Comparison of ENCODE assay signal across 8 cellular contexts in genomic region chr11:95764267-95764898, GRCh38. TPM values are rescaled to one million over a fixed set of nuclear protein-coding genes. Genes with fewer than 3 reads are reported as not detected.
DNase-seq lines count a peak whose midpoint lies in the region; ATAC-seq, FAIRE-seq and TF ChIP-seq lines count a peak whose summit lies in the region.

No MANE protein-coding gene starts in this region.

- no peak overlapping the region for H3K4me3 ChIP-seq in mammary epithelial cell (replicated peaks in 1 of 3; ENCODE audit: insufficient read depth in 1 of 3, low read depth in 2 of 3, low read length in 3 of 3)

- no peaks in the 10 kb centered on the region for H3K9me3 Mint-ChIP-seq in stimulated activated naive CD8-positive, alpha-beta T cell treated with anti-CD3 and anti-CD28 coated beads, Interleukin-15, amount 100 ng/mL, for 72 hours

- no peak for FAIRE-seq in urothelium cell line (lab: Jason Lieb, UNC)

- no peak overlapping the region for H3K4me3 Mint-ChIP-seq in stimulated activated naive CD8-positive, alpha-beta T cell treated with anti-CD3 and anti-CD28 coated beads, Interleukin-15, amount 100 ng/mL, for 72 hours

- no peaks in the 10 kb centered on the region for H3K79me2 ChIP-seq in mammary epithelial cell (ENCODE audit: insufficient read depth, low read length)

- H3K9me3 ChIP-seq in mammary epithelial cell (replicated peaks; ENCODE audit: insufficient read depth, low read length) = no peaks in the 10 kb centered on the region

- TF ChIP-seq CTCF in mammary epithelial cell (conservative IDR thresholded peaks at IDR 0.05 in 1 of 2, IDR thresholded peaks at IDR 0.05 in 1 of 2; ENCODE audit: extremely low read depth in 1 of 2, insufficient read depth in 1 of 2, low read depth in 1 of 2, low read length in 2 of 2) = peak; percentile 45 to 61

- no peak overlapping the region for H3K27ac ChIP-seq in mammary epithelial cell (ENCODE audit: insufficient read depth, low read depth, low read length)

- in situ Hi-C loops in mammary epithelial cell (cut with MboI; ENCODE audit: low sequenced_read_pairs in 2 of 2) = loop anchor here (5.0 to 25.0 kb wide), 4 partner anchors 607 to 1152 kb away; partner anchors contain the start of gene SRSF8 (in 1 of the 2)

- H2AFZ ChIP-seq in mammary epithelial cell (ENCODE audit: low read depth, low read length) = no peak overlapping the region

- peaks cover 14% of the 10 kb centered on the region for H3K27me3 Mint-ChIP-seq in stimulated activated naive CD8-positive, alpha-beta T cell treated with anti-CD3 and anti-CD28 coated beads, Interleukin-15, amount 100 ng/mL, for 72 hours

- intact Hi-C loops in mammary epithelial cell (cut with micrococcal nuclease) = loop anchor here (1.0 to 10.0 kb wide), 5 partner anchors 57 to 800 kb away; no protein-coding TSS in a partner anchor

- H3K27me3 ChIP-seq in mammary epithelial cell (ENCODE audit: insufficient read depth, low read length) = no peaks in the 10 kb centered on the region

- H3K4me2 ChIP-seq in mammary epithelial cell (ENCODE audit: insufficient read depth, low read depth, low read length) = no peak overlapping the region

- 25% methylated on average over 4 of the region's 4 CpGs for WGBS in mammary epithelial cell (ENCODE audit: low coverage, missing lambda C conversion rate)

- no peak overlapping the region for H3K9ac ChIP-seq in mammary epithelial cell (ENCODE audit: insufficient read depth, low read length)

- no peaks in the 10 kb centered on the region for H3K36me3 ChIP-seq in mammary epithelial cell (ENCODE audit: insufficient read depth, low read length)

- BruUV-seq in mammary epithelial cell (replicated peaks; lab: Mats Ljungman, UMichigan) = no TSS peak

- CTCF ChIA-PET in mammary epithelial cell (lab: Charles Lee; ENCODE audit: low non-redundant PET) = interaction anchor here (0.6 kb wide), 1 partner anchor 1023 kb away, joined by 4 read pairs; no protein-coding TSS in a partner anchor

- dilution Hi-C loops in mammary epithelial cell (cut with HindIII; ENCODE audit: low sequenced_read_pairs) = no loop called here

- peak; percentile 73 for ATAC-seq in stimulated activated naive CD8-positive, alpha-beta T cell treated with anti-CD3 and anti-CD28 coated beads, Interleukin-15, amount 100 ng/mL, for 72 hours
- no peak for ATAC-seq in stimulated activated naive CD8-positive, alpha-beta T cell treated with anti-CD3 and anti-CD28 coated beads, Interleukin-15, Interleukin-2, amounts not matched to agents 100 U/mL and 50 U/mL, for 24 hours
- ATAC-seq in HG03342 (IDR thresholded peaks at IDR 0.05; ENCODE audit: unreplicated experiment) (peak; percentile 63), GM19328 (IDR thresholded peaks at IDR 0.05; ENCODE audit: unreplicated experiment) (no peak)

- H3K4me1 ChIP-seq in mammary epithelial cell (ENCODE audit: insufficient read depth, low read length) = peaks cover 8% of the 10 kb centered on the region

- no peaks in the 10 kb centered on the region for H3K4me1 Mint-ChIP-seq in stimulated activated naive CD8-positive, alpha-beta T cell treated with anti-CD3 and anti-CD28 coated beads, Interleukin-15, amount 100 ng/mL, for 72 hours

- no peak for DNase-seq in stimulated activated naive CD8-positive, alpha-beta T cell treated with anti-CD3 and anti-CD28 coated beads, Interleukin-15, amount 100 ng/mL, for 72 hours
- DNase-seq in stimulated activated naive CD8-positive, alpha-beta T cell treated with anti-CD3 and anti-CD28 coated beads, Interleukin-15, Interleukin-2, amounts not matched to agents 100 U/mL and 50 U/mL, for 24 hours = no peak
- DNase-seq in NCI-H774 (lab: John Stamatoyannopoulos, UW) (peak; percentile 71), mammary epithelial cell (peak; percentile 37), kidney tubule cell (ENCODE audit: low spot score) (peak; percentile 68), urothelium cell line (ENCODE audit: low spot score) (peak; percentile 45)

- no peak overlapping the region for H3K27ac Mint-ChIP-seq in stimulated activated naive CD8-positive, alpha-beta T cell treated with anti-CD3 and anti-CD28 coated beads, Interleukin-15, amount 100 ng/mL, for 72 hours

- no peaks in the 10 kb centered on the region for H4K20me1 ChIP-seq in mammary epithelial cell (ENCODE audit: insufficient read depth, low read length)

RNA-seq across cellular contexts. Expression of gene FAM76B, which starts 25.2 kb away (rescaled TPM):
- 10 to 100 TPM; 16.9 to 25.7 TPM for total RNA-seq in mammary epithelial cell
- 7.9 TPM for polyA plus RNA-seq in mammary epithelial cell
- 1.8 TPM for polyA minus RNA-seq in mammary epithelial cell

RNA-seq across cellular contexts. Expression of gene CEP57, which starts 25.9 kb away (rescaled TPM):
- 10 to 100 TPM; 25.2 to 46.8 TPM for total RNA-seq in mammary epithelial cell
- polyA plus RNA-seq in mammary epithelial cell = 20.4 TPM
- polyA minus RNA-seq in mammary epithelial cell = 10.9 TPM

Comparison
In these comparisons a context has a peak if more than half of its experiments do, and no peak if none do; other contexts are left out.
1. ATAC-seq: peak in stimulated activated naive CD8-positive, alpha-beta T cell treated with anti-CD3 and anti-CD28 coated beads, Interleukin-15, amount 100 ng/mL, for 72 hours (single experiment) and HG03342 (single experiment); none in stimulated activated naive CD8-positive, alpha-beta T cell treated with anti-CD3 and anti-CD28 coated beads, Interleukin-15, Interleukin-2, amounts not matched to agents 100 U/mL and 50 U/mL, for 24 hours (single experiment) and GM19328 (single experiment).
2. DNase-seq: peak in NCI-H774 (single experiment), mammary epithelial cell (single experiment), kidney tubule cell (single experiment) and urothelium cell line (single experiment); none in stimulated activated naive CD8-positive, alpha-beta T cell treated with anti-CD3 and anti-CD28 coated beads, Interleukin-15, amount 100 ng/mL, for 72 hours (0 of 2) and stimulated activated naive CD8-positive, alpha-beta T cell treated with anti-CD3 and anti-CD28 coated beads, Interleukin-15, Interleukin-2, amounts not matched to agents 100 U/mL and 50 U/mL, for 24 hours (single experiment).